13 cellular contexts compared by ENCODE assay signal in the genomic region with DNA sequence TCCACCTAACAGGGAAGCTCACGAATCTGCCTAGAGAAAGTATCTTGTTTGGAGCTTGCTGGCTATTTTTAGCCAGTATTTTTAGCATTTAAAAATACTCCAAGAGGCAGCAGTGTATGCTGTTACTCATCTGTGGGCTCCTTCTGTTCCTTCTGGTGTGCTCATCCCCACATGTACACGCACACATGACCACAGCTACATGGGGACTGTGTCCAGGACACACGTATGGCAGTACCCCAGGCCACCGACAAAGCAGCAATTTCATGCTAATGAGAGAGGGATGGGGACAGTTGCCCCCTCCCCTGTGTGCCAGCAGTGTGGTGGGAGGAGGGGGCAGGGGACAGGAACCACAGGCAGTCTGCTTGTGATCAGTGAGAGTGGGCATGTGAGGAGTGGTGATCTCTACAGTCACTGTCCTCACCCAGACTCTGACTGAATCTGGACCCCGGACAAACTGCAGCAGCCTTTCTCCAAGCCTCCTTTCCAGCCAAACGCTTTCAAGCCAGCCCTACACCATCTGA. TPM values are rescaled to one million over a fixed set of nuclear protein-coding genes. Genes with fewer than 3 reads are reported as not detected.
DNase-seq lines count a peak whose midpoint lies in the region; ATAC-seq, FAIRE-seq and TF ChIP-seq lines count a peak whose summit lies in the region.
"Had no signal": no experiment of that assay in that cellular context is flagged by ENCODE, and none has a peak within 500 bp of the region (broad histone marks: within the 10 kb centered on the region; RNA-seq: fewer than 3 reads in every experiment).

No MANE protein-coding gene starts in this region.

- H3K18ac ChIP-seq in H1 (ENCODE audit: extremely low read depth, low read length): no peak overlapping the region

- no peak overlapping the region for H3K4ac ChIP-seq in H1 (replicated peaks; ENCODE audit: insufficient read length, low read depth, low read length)

- H2BK12ac ChIP-seq in H1 (ENCODE audit: low read depth, low read length): peak overlapping the region; percentile 6

- H2BK5ac ChIP-seq in H1 (ENCODE audit: low read depth, low read length): no peak overlapping the region

- peaks cover 12 to 25% (median 23%) of the 10 kb centered on the region in 4 experiments for H3K4me1 ChIP-seq in H1 (replicated peaks in 1 of 4; ENCODE audit: control insufficient read depth in 3 of 4, insufficient read depth in 4 of 4, low read length in 3 of 4)
- H3K4me1 ChIP-seq in naive thymus-derived CD4-positive, alpha-beta T cell (ENCODE audit: control insufficient read depth in 2 of 2, insufficient read depth in 2 of 2, low read length in 2 of 2): no peaks in the 10 kb centered on the region
- H3K4me1 ChIP-seq in vagina: peaks cover 68% of the 10 kb centered on the region

- FAIRE-seq in H1 (lab: Jason Lieb, UNC) (no peak), frontal cortex (lab: Jason Lieb, UNC) (no peak)

- TF ChIP-seq RAD21 in H1 (IDR thresholded peaks at IDR 0.05 in 1 of 2, conservative IDR thresholded peaks at IDR 0.05 in 1 of 2; ENCODE audit: low read depth in 2 of 2, low read length in 2 of 2): no peak

- no peak overlapping the region for H2BK15ac ChIP-seq in H1 (ENCODE audit: low read length)

- no peaks in the 10 kb centered on the region for H3K36me3 Mint-ChIP-seq in activated naive CD8-positive, alpha-beta T cell
- H3K36me3 Mint-ChIP-seq in activated naive CD8-positive, alpha-beta T cell treated with anti-CD3 and anti-CD28 coated beads, Interleukin-2, amount 50 U/mL, for 24 hours (ENCODE audit: low read depth): no peaks in the 10 kb centered on the region
- peaks cover 0 to 6% (median 0%) of the 10 kb centered on the region in 5 donors for H3K36me3 Mint-ChIP-seq in naive thymus-derived CD4-positive, alpha-beta T cell
- H3K36me3 Mint-ChIP-seq: activated naive CD8-positive, alpha-beta T cell treated with anti-CD3 and anti-CD28 coated beads for 36 hours had no signal

- H3K23ac ChIP-seq in H1 (ENCODE audit: insufficient read length): no peak overlapping the region

- no peak for TF ChIP-seq EP300 in H1 (IDR thresholded peaks at IDR 0.05; ENCODE audit: borderline replicate concordance in 1 of 2, low read depth in 2 of 2, low read length in 2 of 2)

- H3K36me3 ChIP-seq in H1 (ENCODE audit: control insufficient read depth in 2 of 4, insufficient read depth in 4 of 4, low read length in 3 of 4) (no peaks in the 10 kb centered on the region), vagina (no peaks in the 10 kb centered on the region)
- H3K36me3 ChIP-seq in naive thymus-derived CD4-positive, alpha-beta T cell (ENCODE audit: control insufficient read depth in 2 of 3, insufficient read depth in 3 of 3, low read length in 3 of 3): no peaks in the 10 kb centered on the region

- intact Hi-C loops in naive thymus-derived CD4-positive, alpha-beta T cell (cut with micrococcal nuclease): no loop called here
- intact Hi-C loops in vagina (cut with DNase I): no loop called here

- H3K27ac Mint-ChIP-seq in activated naive CD8-positive, alpha-beta T cell: no peak overlapping the region
- no peak overlapping the region for H3K27ac Mint-ChIP-seq in activated naive CD8-positive, alpha-beta T cell treated with anti-CD3 and anti-CD28 coated beads, Interleukin-2, amount 50 U/mL, for 24 hours
- H3K27ac Mint-ChIP-seq in naive thymus-derived CD4-positive, alpha-beta T cell: peak overlapping the region in 1 of 9 donors; percentile 94
- H3K27ac Mint-ChIP-seq: activated naive CD8-positive, alpha-beta T cell treated with anti-CD3 and anti-CD28 coated beads for 36 hours had no signal

- POLR2A ChIA-PET in H1 (lab: Charles Lee; ENCODE audit: partially characterized antibody): interaction anchor here (0.9 to 1.7 kb wide), 4 partner anchors 9 to 52 kb away, joined by 3 to 7 read pairs (median 4); no protein-coding TSS in a partner anchor
- POLR2A ChIA-PET in naive thymus-derived CD4-positive, alpha-beta T cell (lab: Charles Lee): no interaction called here

- peak overlapping the region; percentile 48; the same call in 1 of the 2 replicates for H2AK5ac ChIP-seq in H1 (ENCODE audit: low read depth, low read length)

- 77% methylated on average over 5 of the region's 6 CpGs; no CpG with 5 or more reads in 1 of the 2 experiments for WGBS in H1 (ENCODE audit: extremely low coverage in 1 of 2, insufficient coverage in 1 of 2, insufficient read length in 1 of 2, insufficient replicate concordance in 2 of 2, low coverage in 1 of 2, low lambda C conversion rate in 2 of 2, missing lambda C conversion rate in 1 of 2), 2 experiments

- no peak overlapping the region for H4K8ac ChIP-seq in H1 (ENCODE audit: extremely low read depth, insufficient read depth, low read length)

- H2BK20ac ChIP-seq in H1 (ENCODE audit: low read length): no peak overlapping the region

- H3K4me3 Mint-ChIP-seq in activated naive CD8-positive, alpha-beta T cell: peak overlapping the region; percentile 87
- no peak overlapping the region for H3K4me3 Mint-ChIP-seq in activated naive CD8-positive, alpha-beta T cell treated with anti-CD3 and anti-CD28 coated beads, Interleukin-2, amount 50 U/mL, for 24 hours
- peak overlapping the region in 8 of 10 donors; percentile 80 to 86 (median 82) for H3K4me3 Mint-ChIP-seq in naive thymus-derived CD4-positive, alpha-beta T cell

- H3K4me3 ChIP-seq in H1 (ENCODE audit: extremely low read depth in 1 of 4, insufficient read depth in 2 of 4, low read depth in 3 of 4, low read length in 4 of 4) (no peak overlapping the region), vagina (no peak overlapping the region)
- H3K4me3 ChIP-seq in naive thymus-derived CD4-positive, alpha-beta T cell (ENCODE audit: low read length): no peak overlapping the region

- peaks cover 5% of the 10 kb centered on the region for H3K4me1 Mint-ChIP-seq in activated naive CD8-positive, alpha-beta T cell (ENCODE audit: low read depth)
- peaks cover 3% of the 10 kb centered on the region for H3K4me1 Mint-ChIP-seq in activated naive CD8-positive, alpha-beta T cell treated with anti-CD3 and anti-CD28 coated beads, Interleukin-2, amount 50 U/mL, for 24 hours
- H3K4me1 Mint-ChIP-seq in naive thymus-derived CD4-positive, alpha-beta T cell: peaks cover 5 to 16% (median 8%) of the 10 kb centered on the region in 7 donors

- no peak overlapping the region; a peak in 1 of 4 replicates for H3K4me2 ChIP-seq in H1 (ENCODE audit: insufficient read depth in 1 of 2, low read depth in 2 of 2, low read length in 2 of 2)

- CTCF ChIA-PET in H1 (lab: Charles Lee; ENCODE audit: partially characterized antibody): interaction anchor here (0.6 to 10.9 kb wide), 7 partner anchors 9 to 715 kb away, joined by 3 to 474 read pairs (median 4); a partner anchor contains a TSS
- CTCF ChIA-PET in naive thymus-derived CD4-positive, alpha-beta T cell (lab: Charles Lee): interaction anchor here (1.1 to 1.7 kb wide), 3 partner anchors 8 to 16 kb away, joined by 3 to 4 read pairs (median 3); a partner anchor contains a TSS

- peaks cover 4 to 22% of the 10 kb centered on the region in 2 experiments for H4K20me1 ChIP-seq in H1 (replicated peaks in 1 of 2; ENCODE audit: control insufficient read depth in 1 of 2, insufficient read depth in 2 of 2, low read length in 2 of 2)

- H3K14ac ChIP-seq in H1 (ENCODE audit: insufficient read length): no peak overlapping the region

- no peak for ATAC-seq in activated naive CD8-positive, alpha-beta T cell treated with anti-CD3 and anti-CD28 coated beads, Interleukin-2, amount 50 U/mL, for 24 hours
- ATAC-seq in naive thymus-derived CD4-positive, alpha-beta T cell: no peak
- ATAC-seq in HG02938 (IDR thresholded peaks at IDR 0.05; ENCODE audit: unreplicated experiment): no peak

- no peak overlapping the region for H2AFZ ChIP-seq in H1 (ENCODE audit: low read length)

- no peak overlapping the region for H4K91ac ChIP-seq in H1 (replicated peaks; ENCODE audit: insufficient read length, low read length)

- H3K79me1 ChIP-seq in H1 (ENCODE audit: low read depth, low read length): no peaks in the 10 kb centered on the region; the same call in 1 of the 2 replicates

- no peak overlapping the region for H3K27ac ChIP-seq in H1 (ENCODE audit: low read depth, low read length)
- H3K27ac ChIP-seq in naive thymus-derived CD4-positive, alpha-beta T cell (ENCODE audit: low read depth, low read length): no peak overlapping the region
- H3K27ac ChIP-seq in vagina: peak overlapping the region; percentile 79

- H3K27me3 Mint-ChIP-seq in activated naive CD8-positive, alpha-beta T cell: peaks cover 30% of the 10 kb centered on the region
- H3K27me3 Mint-ChIP-seq in activated naive CD8-positive, alpha-beta T cell treated with anti-CD3 and anti-CD28 coated beads, Interleukin-2, amount 50 U/mL, for 24 hours: peaks cover 46% of the 10 kb centered on the region
- peaks cover 40 to 63% (median 50%) of the 10 kb centered on the region in 5 donors for H3K27me3 Mint-ChIP-seq in naive thymus-derived CD4-positive, alpha-beta T cell

- TF ChIP-seq POLR2A in H1 (IDR thresholded peaks at IDR 0.05; ENCODE audit: control extremely low read depth in 1 of 2, low read depth in 2 of 2, low read length in 2 of 2) (no peak), vagina (IDR thresholded peaks at IDR 0.05) (no peak)

- H4K5ac ChIP-seq in H1 (ENCODE audit: insufficient read length, low read depth, low read length): no peak overlapping the region

- no peaks in the 10 kb centered on the region for H3K9me3 Mint-ChIP-seq in activated naive CD8-positive, alpha-beta T cell (ENCODE audit: low read depth)
- no peaks in the 10 kb centered on the region for H3K9me3 Mint-ChIP-seq in activated naive CD8-positive, alpha-beta T cell treated with anti-CD3 and anti-CD28 coated beads, Interleukin-2, amount 50 U/mL, for 24 hours
- peaks cover 0 to 1% (median 0%) of the 10 kb centered on the region in 11 donors for H3K9me3 Mint-ChIP-seq in naive thymus-derived CD4-positive, alpha-beta T cell
- H3K9me3 Mint-ChIP-seq: activated naive CD8-positive, alpha-beta T cell treated with anti-CD3 and anti-CD28 coated beads for 36 hours had no signal

- H3K9ac ChIP-seq in H1 (replicated peaks in 1 of 4; ENCODE audit: extremely low read depth in 1 of 4, low read depth in 3 of 4, low read length in 3 of 4): no peak overlapping the region

- DNase-seq in activated naive CD8-positive, alpha-beta T cell treated with anti-CD3 and anti-CD28 coated beads, Interleukin-2, amount 50 U/mL, for 24 hours: no peak
- DNase-seq in H1 (ENCODE audit: low read depth in 1 of 2, low spot score in 2 of 2) (no peak), vagina (ENCODE audit: extremely low spot score in 2 of 2) (no peak), pons (ENCODE audit: low spot score) (no peak), frontal cortex (ENCODE audit: low spot score in 2 of 2) (no peak)
- no peak for DNase-seq in naive thymus-derived CD4-positive, alpha-beta T cell
- DNase-seq: activated naive CD8-positive, alpha-beta T cell treated with anti-CD3 and anti-CD28 coated beads for 36 hours; NCI-H2029 treated with DMSO at 0.1 percent for 48 hours; RPMI8226 had no signal

- H3K23me2 ChIP-seq in H1 (ENCODE audit: low read depth, low read length): peaks cover 4% of the 10 kb centered on the region; the same call in 1 of the 2 replicates

- TF ChIP-seq CTCF in H1 (IDR thresholded peaks at IDR 0.05; ENCODE audit: control extremely low read depth in 1 of 3, insufficient read depth in 1 of 3, low read depth in 1 of 3, low read length in 3 of 3) (no peak), vagina (IDR thresholded peaks at IDR 0.05) (no peak)

- H3K56ac ChIP-seq in H1 (replicated peaks; ENCODE audit: insufficient read length, low read depth, low read length): no peak overlapping the region

- H2BK120ac ChIP-seq in H1 (replicated peaks; ENCODE audit: low read depth, low read length): no peak overlapping the region

- H3K27me3 ChIP-seq in H1 (replicated peaks in 1 of 4; ENCODE audit: control insufficient read depth in 3 of 4, extremely low read depth in 1 of 4, insufficient read depth in 3 of 4, low read length in 3 of 4) (peaks cover 18 to 37% (median 34%) of the 10 kb centered on the region in 4 experiments), vagina (no peaks in the 10 kb centered on the region)
- H3K27me3 ChIP-seq in naive thymus-derived CD4-positive, alpha-beta T cell (ENCODE audit: control insufficient read depth in 2 of 2, insufficient read depth in 2 of 2, low read length in 2 of 2): peaks cover 5 to 22% of the 10 kb centered on the region in 2 donors

- H3K79me2 ChIP-seq in H1 (ENCODE audit: control insufficient read depth in 1 of 2, insufficient read depth in 2 of 2, low read length in 2 of 2): no peaks in the 10 kb centered on the region

- H3K9me3 ChIP-seq in H1 (ENCODE audit: insufficient read depth in 2 of 2, low read depth in 1 of 2, low read length in 1 of 2) (no peaks in the 10 kb centered on the region; a peak in 1 of 4 replicates), vagina (no peaks in the 10 kb centered on the region)
- no peaks in the 10 kb centered on the region for H3K9me3 ChIP-seq in naive thymus-derived CD4-positive, alpha-beta T cell (ENCODE audit: control insufficient read depth in 2 of 3, low read length in 3 of 3)

RNA-seq across cellular contexts. Expression of a gene that starts 16.4 kb away (rescaled TPM):
- 6.9 and 8.5 TPM in 2 replicates for total RNA-seq in H1 (2021; fragmentation: NEBNext Ultra II Directional; extraction: Animal tissue kit (Norgen Biotek cat#: 25700))
- 2.2 and 3.9 TPM in 2 replicates for polyA plus RNA-seq in H1 (2011; rRNA removed)
- 2.1 TPM for polyA plus RNA-seq in H1 (2011; cell fraction: cytosol; rRNA removed)
- polyA plus RNA-seq in H1 (2011; cell fraction: nucleus; rRNA removed): 3.5 TPM
- polyA plus RNA-seq in H1 (2012, experiment 1 of 2): 5.3 to 6.6 TPM (median 5.9 TPM) in 4 replicates
- 5.0 TPM for polyA plus RNA-seq in H1 (2012, experiment 2 of 2)
- polyA plus RNA-seq in H1 (2013, experiment 1 of 2): 4.6 TPM
- polyA plus RNA-seq in H1 (2013, experiment 2 of 2): 4.3 TPM
- 7.0 and 7.9 TPM in 2 replicates for polyA minus RNA-seq in H1 (2011; rRNA and poly(A)+ RNA removed)
- polyA minus RNA-seq in H1 (2011; cell fraction: cytosol; rRNA and poly(A)+ RNA removed): 4.6 TPM
- 7.3 TPM for polyA minus RNA-seq in H1 (2011; cell fraction: nucleus; rRNA and poly(A)+ RNA removed)
- 1 to 10 TPM in 1 of 5 experiments, under 1 TPM in 4; 0.07 to 1.1 (median 0.43) TPM for total RNA-seq in naive thymus-derived CD4-positive, alpha-beta T cell
- under 1 TPM; 0.26 to 0.50 TPM for polyA plus RNA-seq in naive thymus-derived CD4-positive, alpha-beta T cell
- total RNA-seq in vagina (2.5 TPM), frontal cortex (2.4 TPM)

RNA-seq across cellular contexts. Expression of a gene that starts 18.6 kb away (rescaled TPM):
- not detected in 2 replicates for total RNA-seq in H1 (2021; fragmentation: NEBNext Ultra II Directional; extraction: Animal tissue kit (Norgen Biotek cat#: 25700))
- polyA plus RNA-seq in H1 (2011; rRNA removed): 0.02 TPM in 2 replicates
- polyA plus RNA-seq in H1 (2011; cell fraction: cytosol; rRNA removed): not detected
- polyA plus RNA-seq in H1 (2011; cell fraction: nucleus; rRNA removed): 0.09 TPM
- polyA plus RNA-seq in H1 (2012, experiment 1 of 2): not detected in 4 replicates
- polyA plus RNA-seq in H1 (2012, experiment 2 of 2): not detected
- polyA plus RNA-seq in H1 (2013, experiment 1 of 2): 0.02 TPM
- 0.02 TPM for polyA plus RNA-seq in H1 (2013, experiment 2 of 2)
- not detected in 2 replicates for polyA minus RNA-seq in H1 (2011; rRNA and poly(A)+ RNA removed)
- not detected for polyA minus RNA-seq in H1 (2011; cell fraction: cytosol; rRNA and poly(A)+ RNA removed)
- polyA minus RNA-seq in H1 (2011; cell fraction: nucleus; rRNA and poly(A)+ RNA removed): not detected
- total RNA-seq in naive thymus-derived CD4-positive, alpha-beta T cell: not detected
- polyA plus RNA-seq in naive thymus-derived CD4-positive, alpha-beta T cell: not detected
- total RNA-seq in vagina (not detected), frontal cortex (not detected)
- total RNA-seq: activated naive CD8-positive, alpha-beta T cell treated with anti-CD3 and anti-CD28 coated beads for 36 hours; epithelial cell of proximal tubule; HT-29 had no signal

RNA-seq across cellular contexts. Expression of a gene that starts 24.4 kb away (rescaled TPM):
- total RNA-seq in H1 (2021; fragmentation: NEBNext Ultra II Directional; extraction: Animal tissue kit (Norgen Biotek cat#: 25700)): 1.5 and 2.2 TPM in 2 replicates
- polyA plus RNA-seq in H1 (2011; rRNA removed): 2.7 and 3.4 TPM in 2 replicates
- 3.0 TPM for polyA plus RNA-seq in H1 (2011; cell fraction: cytosol; rRNA removed)
- 3.0 TPM for polyA plus RNA-seq in H1 (2011; cell fraction: nucleus; rRNA removed)
- 1.1 to 2.5 TPM (median 1.7 TPM) in 4 replicates for polyA plus RNA-seq in H1 (2012, experiment 1 of 2)
- 2.3 TPM for polyA plus RNA-seq in H1 (2012, experiment 2 of 2)
- polyA plus RNA-seq in H1 (2013, experiment 1 of 2): 1.3 TPM
- 1.5 TPM for polyA plus RNA-seq in H1 (2013, experiment 2 of 2)
- polyA minus RNA-seq in H1 (2011; rRNA and poly(A)+ RNA removed): 0.73 and 0.76 TPM in 2 replicates
- 1.5 TPM for polyA minus RNA-seq in H1 (2011; cell fraction: cytosol; rRNA and poly(A)+ RNA removed)
- 2.2 TPM for polyA minus RNA-seq in H1 (2011; cell fraction: nucleus; rRNA and poly(A)+ RNA removed)
- not detected for total RNA-seq in naive thymus-derived CD4-positive, alpha-beta T cell
- polyA plus RNA-seq in naive thymus-derived CD4-positive, alpha-beta T cell: not detected
- 32.2 TPM for total RNA-seq in vagina
- total RNA-seq in frontal cortex: 2.4 TPM
- total RNA-seq: activated naive CD8-positive, alpha-beta T cell treated with anti-CD3 and anti-CD28 coated beads for 36 hours had no signal

RNA-seq across cellular contexts. Expression of a gene that starts 30.8 kb away (rescaled TPM):
- 82.7 and 86.6 TPM in 2 replicates for total RNA-seq in H1 (2021; fragmentation: NEBNext Ultra II Directional; extraction: Animal tissue kit (Norgen Biotek cat#: 25700))
- 84.0 and 126 TPM in 2 replicates for polyA plus RNA-seq in H1 (2011; rRNA removed)
- polyA plus RNA-seq in H1 (2011; cell fraction: cytosol; rRNA removed): 70.2 TPM
- 78.5 TPM for polyA plus RNA-seq in H1 (2011; cell fraction: nucleus; rRNA removed)
- polyA plus RNA-seq in H1 (2012, experiment 1 of 2): 62.6 to 82.3 TPM (median 76.8 TPM) in 4 replicates
- polyA plus RNA-seq in H1 (2012, experiment 2 of 2): 108 TPM
- polyA plus RNA-seq in H1 (2013, experiment 1 of 2): 78.7 TPM
- 85.7 TPM for polyA plus RNA-seq in H1 (2013, experiment 2 of 2)
- 91.8 and 114 TPM in 2 replicates for polyA minus RNA-seq in H1 (2011; rRNA and poly(A)+ RNA removed)
- 73.1 TPM for polyA minus RNA-seq in H1 (2011; cell fraction: cytosol; rRNA and poly(A)+ RNA removed)
- polyA minus RNA-seq in H1 (2011; cell fraction: nucleus; rRNA and poly(A)+ RNA removed): 59.0 TPM
- total RNA-seq in naive thymus-derived CD4-positive, alpha-beta T cell: 10 to 100 TPM; 16.9 to 28.3 (median 18.9) TPM
- 10 to 100 TPM; 50.3 to 59.1 TPM for polyA plus RNA-seq in naive thymus-derived CD4-positive, alpha-beta T cell
- total RNA-seq in vagina (19.6 TPM), frontal cortex (2.9 TPM)

RNA-seq across cellular contexts. Expression of a gene that starts 48.2 kb away (rescaled TPM):
- total RNA-seq in H1 (2021; fragmentation: NEBNext Ultra II Directional; extraction: Animal tissue kit (Norgen Biotek cat#: 25700)): 19.6 and 22.4 TPM in 2 replicates
- polyA plus RNA-seq in H1 (2011; rRNA removed): 32.2 and 63.2 TPM in 2 replicates
- polyA plus RNA-seq in H1 (2011; cell fraction: cytosol; rRNA removed): 60.7 TPM
- 25.3 TPM for polyA plus RNA-seq in H1 (2011; cell fraction: nucleus; rRNA removed)
- 12.0 to 16.4 TPM (median 13.7 TPM) in 4 replicates for polyA plus RNA-seq in H1 (2012, experiment 1 of 2)
- 12.7 TPM for polyA plus RNA-seq in H1 (2012, experiment 2 of 2)
- 28.6 TPM for polyA plus RNA-seq in H1 (2013, experiment 1 of 2)
- polyA plus RNA-seq in H1 (2013, experiment 2 of 2): 28.6 TPM
- 11.1 and 12.2 TPM in 2 replicates for polyA minus RNA-seq in H1 (2011; rRNA and poly(A)+ RNA removed)
- 11.2 TPM for polyA minus RNA-seq in H1 (2011; cell fraction: cytosol; rRNA and poly(A)+ RNA removed)
- 19.3 TPM for polyA minus RNA-seq in H1 (2011; cell fraction: nucleus; rRNA and poly(A)+ RNA removed)
- total RNA-seq in naive thymus-derived CD4-positive, alpha-beta T cell: 1 to 10 TPM in 2 of 5 experiments, under 1 TPM in 3; 0.08 to 5.1 (median 0.73) TPM
- under 1 TPM in 1 of 2 donors, not detected in 1; 0.26 TPM for polyA plus RNA-seq in naive thymus-derived CD4-positive, alpha-beta T cell
- total RNA-seq in vagina (295 TPM), frontal cortex (11.4 TPM)
